ENCODE assay signal across 1 cellular context in the genomic region with DNA sequence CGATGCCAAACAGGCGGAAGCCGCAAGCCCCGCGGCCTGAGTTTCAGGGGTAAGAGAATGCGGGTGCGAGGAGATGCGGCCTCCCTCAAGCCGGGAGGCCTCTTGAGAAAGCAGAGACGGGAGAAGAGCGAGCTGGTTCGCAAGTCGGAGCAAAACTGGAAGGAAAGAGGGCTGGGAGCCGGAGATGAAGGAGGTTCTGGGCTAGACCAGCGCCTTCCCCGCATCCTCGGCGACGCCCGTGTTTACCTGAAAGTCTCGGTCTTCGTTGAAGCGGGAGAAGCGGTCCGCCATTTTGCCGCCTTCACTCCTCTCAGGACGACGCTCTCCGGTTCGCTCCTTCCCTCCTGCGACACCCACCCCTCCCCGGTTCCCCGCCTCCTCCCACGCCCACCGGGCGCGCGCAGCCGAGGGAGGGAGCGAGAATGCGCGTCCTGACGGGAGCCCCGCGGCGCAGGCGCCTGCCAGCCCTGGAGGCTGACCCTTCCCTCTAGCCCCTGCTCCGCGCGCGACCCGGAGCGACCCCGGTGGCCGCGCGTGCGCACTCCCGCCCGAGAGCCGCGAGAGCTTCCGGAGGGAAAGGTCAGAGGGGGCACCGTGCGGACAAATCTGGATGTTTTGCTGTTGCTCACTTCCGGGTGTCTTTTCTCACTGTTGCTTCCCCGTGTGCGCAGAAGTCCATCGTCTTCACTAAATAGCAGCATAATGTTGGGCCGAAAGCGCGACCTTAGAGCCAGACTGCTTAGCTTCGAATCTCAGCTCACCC.
A peak's percentile ranks its signal among the peaks of the same experiment; 100 is the strongest.
TF ChIP-seq lines count a peak whose summit lies in the region.

Gene GPATCH8, minus strand, starts transcription at position 327 of the 763 bp plus-strand sequence. Its CDS starts 36 bp downstream, at position 291.

TF ChIP-seq in HepG2, 621 proteins besides CTCF, POLR2A, EP300 and RAD21 (continued from another document and continues in another):
- TF ChIP-seq ZNF335 (CRISPR knock-in tag; IDR thresholded peaks at IDR 0.05) (0 out of 2 replicates have a peak, but pooled peaks have one; percentile 15), ZNF225 (CRISPR knock-in tag; IDR thresholded peaks at IDR 0.05) (peak; percentile 65; the same call in 1 of the 2 replicates), ZNF740 (CRISPR knock-in tag; IDR thresholded peaks at IDR 0.05) (no peak), ZNF136 (CRISPR knock-in tag; IDR thresholded peaks at IDR 0.05; ENCODE audit: low read depth) (peak; percentile 16), ZNF3 (CRISPR knock-in tag; IDR thresholded peaks at IDR 0.05) (peak; percentile 58), TRIM24 (CRISPR knock-in tag; IDR thresholded peaks at IDR 0.05) (no peak), MTERF4 (CRISPR knock-in tag; IDR thresholded peaks at IDR 0.05) (no peak), ZNF639 (CRISPR knock-in tag; conservative IDR thresholded peaks at IDR 0.05) (peak; percentile 99), KDM5B (CRISPR knock-in tag; IDR thresholded peaks at IDR 0.05; ENCODE audit: borderline replicate concordance) (peak; percentile 98; the same call in 1 of the 2 replicates), ELF4 (CRISPR knock-in tag; IDR thresholded peaks at IDR 0.05; ENCODE audit: borderline replicate concordance) (peak; percentile 67; the same call in 1 of the 2 replicates), ZNF543 (CRISPR knock-in tag; IDR thresholded peaks at IDR 0.05) (0 out of 2 replicates have a peak, but pooled peaks have one; percentile 61), ZNF33A (CRISPR knock-in tag; IDR thresholded peaks at IDR 0.05; ENCODE audit: borderline replicate concordance) (0 out of 2 replicates have a peak, but pooled peaks have one; percentile 84), E2F5 (CRISPR knock-in tag; conservative IDR thresholded peaks at IDR 0.05) (peak; percentile 52; the same call in 1 of the 2 replicates), ZBTB20 (CRISPR knock-in tag; IDR thresholded peaks at IDR 0.05; ENCODE audit: borderline replicate concordance, low read depth) (peak; percentile 26; the same call in 1 of the 2 replicates), HNRNPLL (IDR thresholded peaks at IDR 0.05; ENCODE audit: low read depth, low read length, poor library complexity, severe bottlenecking) (peak; percentile 79), TAF1 (CRISPR knock-in tag; IDR thresholded peaks at IDR 0.05) (peak; percentile 91), ZNF362 (CRISPR knock-in tag; IDR thresholded peaks at IDR 0.05; ENCODE audit: borderline replicate concordance) (0 out of 2 replicates have a peak, but pooled peaks have one; percentile 12), ZNF430 (CRISPR knock-in tag; IDR thresholded peaks at IDR 0.05) (peak; percentile 95), ZFP91 (CRISPR knock-in tag; IDR thresholded peaks at IDR 0.05; ENCODE audit: borderline replicate concordance) (peak; percentile 91; the same call in 1 of the 2 replicates), ZNF747 (CRISPR knock-in tag; IDR thresholded peaks at IDR 0.05; ENCODE audit: borderline replicate concordance) (peak; percentile 94), ZNF563 (CRISPR knock-in tag; IDR thresholded peaks at IDR 0.05) (peak; percentile 77), ZNF558 (CRISPR knock-in tag; IDR thresholded peaks at IDR 0.05; ENCODE audit: borderline replicate concordance) (peak; percentile 71; the same call in 1 of the 2 replicates), XBP1 (CRISPR knock-in tag; IDR thresholded peaks at IDR 0.05) (peak; percentile 69; the same call in 1 of the 2 replicates), ZSCAN12 (CRISPR knock-in tag; IDR thresholded peaks at IDR 0.05) (peak; percentile 88; the same call in 1 of the 2 replicates), ZFYVE20 (CRISPR knock-in tag; IDR thresholded peaks at IDR 0.05; ENCODE audit: borderline replicate concordance, low read depth) (no peak), SRSF4 (IDR thresholded peaks at IDR 0.05; ENCODE audit: low read depth, low read length, poor library complexity, severe bottlenecking) (no peak), HNRNPL (IDR thresholded peaks at IDR 0.05; ENCODE audit: low read depth, low read length) (no peak), ZIK1 (CRISPR knock-in tag; IDR thresholded peaks at IDR 0.05; ENCODE audit: borderline replicate concordance, low read depth) (no peak; the same call in 1 of the 2 replicates), ZNF672 (CRISPR knock-in tag; IDR thresholded peaks at IDR 0.05) (no peak), NCOA5 (CRISPR knock-in tag; IDR thresholded peaks at IDR 0.05) (no peak), ZNF264 (CRISPR knock-in tag; IDR thresholded peaks at IDR 0.05) (peak; percentile 46; the same call in 1 of the 2 replicates), FUBP1 (CRISPR knock-in tag; IDR thresholded peaks at IDR 0.05; ENCODE audit: borderline replicate concordance) (no peak), ZNF350 (CRISPR knock-in tag; IDR thresholded peaks at IDR 0.05; ENCODE audit: borderline replicate concordance, low read depth) (peak; percentile 46; the same call in 1 of the 2 replicates)
- TF ChIP-seq, protein P1, sequence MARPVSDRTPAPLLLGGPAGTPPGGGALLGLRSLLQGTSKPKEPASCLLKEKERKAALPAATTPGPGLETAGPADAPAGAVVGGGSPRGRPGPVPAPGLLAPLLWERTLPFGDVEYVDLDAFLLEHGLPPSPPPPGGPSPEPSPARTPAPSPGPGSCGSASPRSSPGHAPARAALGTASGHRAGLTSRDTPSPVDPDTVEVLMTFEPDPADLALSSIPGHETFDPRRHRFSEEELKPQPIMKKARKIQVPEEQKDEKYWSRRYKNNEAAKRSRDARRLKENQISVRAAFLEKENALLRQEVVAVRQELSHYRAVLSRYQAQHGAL (CRISPR knock-in tag; IDR thresholded peaks at IDR 0.05; ENCODE audit: not compliant biosample characterization) = no peak
- TF ChIP-seq, protein P2, sequence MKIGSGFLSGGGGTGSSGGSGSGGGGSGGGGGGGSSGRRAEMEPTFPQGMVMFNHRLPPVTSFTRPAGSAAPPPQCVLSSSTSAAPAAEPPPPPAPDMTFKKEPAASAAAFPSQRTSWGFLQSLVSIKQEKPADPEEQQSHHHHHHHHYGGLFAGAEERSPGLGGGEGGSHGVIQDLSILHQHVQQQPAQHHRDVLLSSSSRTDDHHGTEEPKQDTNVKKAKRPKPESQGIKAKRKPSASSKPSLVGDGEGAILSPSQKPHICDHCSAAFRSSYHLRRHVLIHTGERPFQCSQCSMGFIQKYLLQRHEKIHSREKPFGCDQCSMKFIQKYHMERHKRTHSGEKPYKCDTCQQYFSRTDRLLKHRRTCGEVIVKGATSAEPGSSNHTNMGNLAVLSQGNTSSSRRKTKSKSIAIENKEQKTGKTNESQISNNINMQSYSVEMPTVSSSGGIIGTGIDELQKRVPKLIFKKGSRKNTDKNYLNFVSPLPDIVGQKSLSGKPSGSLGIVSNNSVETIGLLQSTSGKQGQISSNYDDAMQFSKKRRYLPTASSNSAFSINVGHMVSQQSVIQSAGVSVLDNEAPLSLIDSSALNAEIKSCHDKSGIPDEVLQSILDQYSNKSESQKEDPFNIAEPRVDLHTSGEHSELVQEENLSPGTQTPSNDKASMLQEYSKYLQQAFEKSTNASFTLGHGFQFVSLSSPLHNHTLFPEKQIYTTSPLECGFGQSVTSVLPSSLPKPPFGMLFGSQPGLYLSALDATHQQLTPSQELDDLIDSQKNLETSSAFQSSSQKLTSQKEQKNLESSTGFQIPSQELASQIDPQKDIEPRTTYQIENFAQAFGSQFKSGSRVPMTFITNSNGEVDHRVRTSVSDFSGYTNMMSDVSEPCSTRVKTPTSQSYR (CRISPR knock-in tag; IDR thresholded peaks at IDR 0.05; ENCODE audit: borderline replicate concordance) = peak; percentile 27; the same call in 1 of the 2 replicates
- TF ChIP-seq, protein P3, sequence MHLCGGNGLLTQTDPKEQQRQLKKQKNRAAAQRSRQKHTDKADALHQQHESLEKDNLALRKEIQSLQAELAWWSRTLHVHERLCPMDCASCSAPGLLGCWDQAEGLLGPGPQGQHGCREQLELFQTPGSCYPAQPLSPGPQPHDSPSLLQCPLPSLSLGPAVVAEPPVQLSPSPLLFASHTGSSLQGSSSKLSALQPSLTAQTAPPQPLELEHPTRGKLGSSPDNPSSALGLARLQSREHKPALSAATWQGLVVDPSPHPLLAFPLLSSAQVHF (CRISPR knock-in tag; IDR thresholded peaks at IDR 0.05) = peak; percentile 63; the same call in 1 of the 2 replicates
- TF ChIP-seq, protein P4, sequence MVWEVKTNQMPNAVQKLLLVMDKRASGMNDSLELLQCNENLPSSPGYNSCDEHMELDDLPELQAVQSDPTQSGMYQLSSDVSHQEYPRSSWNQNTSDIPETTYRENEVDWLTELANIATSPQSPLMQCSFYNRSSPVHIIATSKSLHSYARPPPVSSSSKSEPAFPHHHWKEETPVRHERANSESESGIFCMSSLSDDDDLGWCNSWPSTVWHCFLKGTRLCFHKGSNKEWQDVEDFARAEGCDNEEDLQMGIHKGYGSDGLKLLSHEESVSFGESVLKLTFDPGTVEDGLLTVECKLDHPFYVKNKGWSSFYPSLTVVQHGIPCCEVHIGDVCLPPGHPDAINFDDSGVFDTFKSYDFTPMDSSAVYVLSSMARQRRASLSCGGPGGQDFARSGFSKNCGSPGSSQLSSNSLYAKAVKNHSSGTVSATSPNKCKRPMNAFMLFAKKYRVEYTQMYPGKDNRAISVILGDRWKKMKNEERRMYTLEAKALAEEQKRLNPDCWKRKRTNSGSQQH (CRISPR knock-in tag; IDR thresholded peaks at IDR 0.05; ENCODE audit: low read depth) = 0 out of 2 replicates have a peak, but pooled peaks have one; percentile 87
